In genomic region chr22:36926721-36927435, GRCh38 we compare ENCODE assay signal across 18 cellular contexts.
"Had no signal": no experiment of that assay in that cellular context is flagged by ENCODE, and none has a peak within 500 bp of the region (broad histone marks: within the 10 kb centered on the region; RNA-seq: fewer than 3 reads in every experiment).

No MANE protein-coding gene starts in this region.

- H3K36me3 ChIP-seq: adrenal gland, ascending aorta, brain microvascular endothelial cell, esophagus squamous epithelium, gastrocnemius medialis, thoracic aorta had no signal

- H3K9me3 ChIP-seq: adrenal gland, ascending aorta, esophagus squamous epithelium, gastrocnemius medialis, heart left ventricle, thoracic aorta, upper lobe of right lung had no signal

- DNase-seq: activated CD4-positive, alpha-beta T cell treated with anti-CD3 and anti-CD28 coated beads, Interleukin-2, amount 50 U/mL, for 48 hours; brain microvascular endothelial cell; caudate nucleus; esophagus squamous epithelium; gastrocnemius medialis; heart left ventricle; midbrain; nucleus accumbens; small intestine; stimulated activated CD4-positive, alpha-beta T cell treated with anti-CD3 and anti-CD28 coated beads, Interleukin-2, amount 100 ng/mL, for 24 hours; stimulated activated naive CD4-positive, alpha-beta T cell; upper lobe of right lung had no signal

- H3K9me3 Mint-ChIP-seq: nephron had no signal

- H3K4me1 ChIP-seq: adrenal gland, ascending aorta, gastrocnemius medialis, upper lobe of right lung had no signal

- H3K27ac Mint-ChIP-seq: activated naive CD8-positive, alpha-beta T cell had no signal

- H3K4me3 Mint-ChIP-seq: activated naive CD8-positive, alpha-beta T cell; nephron had no signal

- H3K4me3 ChIP-seq: adrenal gland, ascending aorta, esophagus squamous epithelium, gastrocnemius medialis, heart left ventricle, thoracic aorta, upper lobe of right lung had no signal

- ATAC-seq: gastrocnemius medialis, heart left ventricle, sciatic nerve, upper lobe of right lung had no signal

- H3K27me3 ChIP-seq: adrenal gland, ascending aorta, upper lobe of right lung had no signal

- H3K36me3 Mint-ChIP-seq: activated naive CD8-positive, alpha-beta T cell had no signal

- H3K27ac ChIP-seq: adrenal gland, ascending aorta, brain microvascular endothelial cell, esophagus squamous epithelium, gastrocnemius medialis, heart left ventricle, thoracic aorta, upper lobe of right lung had no signal
